In the genomic region with DNA sequence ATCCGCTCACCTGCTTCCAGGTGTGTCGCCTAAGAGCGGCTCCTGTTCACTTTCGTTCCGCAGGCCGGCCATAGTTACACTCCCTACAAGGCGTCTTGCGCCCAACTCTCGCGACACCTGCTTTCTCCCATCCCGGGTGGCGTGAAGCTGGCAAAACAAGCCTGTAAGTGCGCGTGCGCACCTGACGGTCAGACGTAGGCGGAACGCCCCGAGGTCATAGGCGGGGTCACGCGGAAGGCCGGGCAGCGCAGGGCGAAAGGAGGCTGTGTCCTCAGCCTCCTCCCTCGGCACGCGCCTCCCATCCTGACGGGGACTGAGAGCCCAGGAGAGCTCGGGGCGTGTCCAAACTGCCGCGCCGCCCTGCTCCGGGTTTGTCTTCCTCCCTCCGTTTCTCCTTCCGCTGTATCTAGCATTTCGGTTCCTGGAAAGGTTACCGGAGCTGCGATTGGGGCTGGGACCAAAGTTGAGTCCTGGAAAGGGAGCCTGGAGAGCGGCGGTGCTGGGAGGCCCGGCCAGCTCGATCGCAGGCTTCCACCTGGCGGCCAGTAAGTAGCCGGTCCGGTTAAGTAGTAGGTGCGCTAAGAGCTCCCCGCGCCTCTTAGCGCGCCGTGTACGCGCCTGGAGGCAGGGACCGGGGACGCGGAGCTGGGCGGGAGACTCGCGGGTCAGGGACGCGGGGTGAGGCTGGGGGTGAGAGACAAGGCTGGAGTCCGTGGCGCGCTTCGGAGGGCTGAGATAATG, we compare ENCODE assay signal across 1 cellular context.
TF ChIP-seq lines count a peak whose summit lies in the region.

A gene (plus strand): TSS at position 345 of the 741 bp plus-strand sequence. CDS start 17,550 bp downstream, outside the sequence.
A gene with protein sequence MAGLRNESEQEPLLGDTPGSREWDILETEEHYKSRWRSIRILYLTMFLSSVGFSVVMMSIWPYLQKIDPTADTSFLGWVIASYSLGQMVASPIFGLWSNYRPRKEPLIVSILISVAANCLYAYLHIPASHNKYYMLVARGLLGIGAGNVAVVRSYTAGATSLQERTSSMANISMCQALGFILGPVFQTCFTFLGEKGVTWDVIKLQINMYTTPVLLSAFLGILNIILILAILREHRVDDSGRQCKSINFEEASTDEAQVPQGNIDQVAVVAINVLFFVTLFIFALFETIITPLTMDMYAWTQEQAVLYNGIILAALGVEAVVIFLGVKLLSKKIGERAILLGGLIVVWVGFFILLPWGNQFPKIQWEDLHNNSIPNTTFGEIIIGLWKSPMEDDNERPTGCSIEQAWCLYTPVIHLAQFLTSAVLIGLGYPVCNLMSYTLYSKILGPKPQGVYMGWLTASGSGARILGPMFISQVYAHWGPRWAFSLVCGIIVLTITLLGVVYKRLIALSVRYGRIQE (minus strand): TSS at position 112 of the 741 bp plus-strand sequence. CDS start 40 bp downstream, at position 72.

TF ChIP-seq in GM23338, 12 proteins besides CTCF, POLR2A, EP300 and RAD21:
- TF ChIP-seq EZH2 (IDR thresholded peaks at IDR 0.05; ENCODE audit: low read depth, unreplicated experiment) = no peak
- TF ChIP-seq, protein P1, sequence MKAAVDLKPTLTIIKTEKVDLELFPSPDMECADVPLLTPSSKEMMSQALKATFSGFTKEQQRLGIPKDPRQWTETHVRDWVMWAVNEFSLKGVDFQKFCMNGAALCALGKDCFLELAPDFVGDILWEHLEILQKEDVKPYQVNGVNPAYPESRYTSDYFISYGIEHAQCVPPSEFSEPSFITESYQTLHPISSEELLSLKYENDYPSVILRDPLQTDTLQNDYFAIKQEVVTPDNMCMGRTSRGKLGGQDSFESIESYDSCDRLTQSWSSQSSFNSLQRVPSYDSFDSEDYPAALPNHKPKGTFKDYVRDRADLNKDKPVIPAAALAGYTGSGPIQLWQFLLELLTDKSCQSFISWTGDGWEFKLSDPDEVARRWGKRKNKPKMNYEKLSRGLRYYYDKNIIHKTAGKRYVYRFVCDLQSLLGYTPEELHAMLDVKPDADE (IDR thresholded peaks at IDR 0.05) = no peak
- peak; percentile 80 for TF ChIP-seq CREB1 (CRISPR knock-in tag; IDR thresholded peaks at IDR 0.05; ENCODE audit: low read depth)
- no peak for TF ChIP-seq NANOG (IDR thresholded peaks at IDR 0.05; ENCODE audit: borderline replicate concordance)
- TF ChIP-seq ZNF331 (CRISPR knock-in tag; IDR thresholded peaks at IDR 0.05; ENCODE audit: low read depth) = no peak
- TF ChIP-seq STAT1 (IDR thresholded peaks at IDR 0.05; ENCODE audit: unreplicated experiment) = no peak
- peak; percentile 90 for TF ChIP-seq POLR2AphosphoS5 (IDR thresholded peaks at IDR 0.05; ENCODE audit: low read depth)
